In genomic region chr14:99226687-99227086, GRCh38 we compare ENCODE assay signal across 17 cellular contexts. TPM values are rescaled to one million over a fixed set of nuclear protein-coding genes. Genes with fewer than 3 reads are reported as not detected.
A peak's percentile ranks its signal among the peaks of the same experiment; 100 is the strongest.
DNase-seq lines count a peak whose midpoint lies in the region; ATAC-seq and TF ChIP-seq lines count a peak whose summit lies in the region.
"Had no signal": no experiment of that assay in that cellular context is flagged by ENCODE, and none has a peak within 500 bp of the region (broad histone marks: within the 10 kb centered on the region; RNA-seq: fewer than 3 reads in every experiment).

No MANE protein-coding gene starts in this region.

- H3K4me3 ChIP-seq in BLaER1 (no peak overlapping the region), mucosa of descending colon (no peak overlapping the region)
- H3K4me3 ChIP-seq: left ventricle myocardium inferior, psoas muscle, SJCRH30 had no signal

- peak overlapping the region; percentile 83 for H3K4me3 Mint-ChIP-seq in CD4-positive, alpha-beta T cell
- peak overlapping the region; percentile 47 for H3K4me3 Mint-ChIP-seq in activated T-helper 1 cell treated with anti-CD3 and anti-CD28 coated beads, Interleukin-12 subunit alpha, Interleukin-12 subunit beta, Interleukin-2, Interleukin-4 antibody, amounts not matched to agents 30 ng/mL and 10 ng/mL and 1 ng/mL, durations not matched to agents 14 hours and 24 hours and 36 hours

- intact Hi-C loops in CD4-positive, alpha-beta T cell (cut with DNase I, micrococcal nuclease), result loop anchor here in 1 of 2 experiments (2.0 kb wide), 1 partner anchor 16 kb away; no protein-coding TSS in a partner anchor
- intact Hi-C loops in activated T-helper 1 cell treated with anti-CD3 and anti-CD28 coated beads, Interleukin-12 subunit alpha, Interleukin-12 subunit beta, Interleukin-2, Interleukin-4 antibody, amounts not matched to agents 30 ng/mL and 10 ng/mL and 1 ng/mL, durations not matched to agents 14 hours and 24 hours and 36 hours (cut with micrococcal nuclease), result loop anchor here (2.0 kb wide), 1 partner anchor 34 kb away; no protein-coding TSS in a partner anchor
- intact Hi-C loops in mucosa of descending colon (cut with DNase I, micrococcal nuclease), result no loop called here

- H3K4me1 Mint-ChIP-seq in CD4-positive, alpha-beta T cell (ENCODE audit: low read depth), result peaks cover 97% of the 10 kb centered on the region
- H3K4me1 Mint-ChIP-seq in activated T-helper 1 cell treated with anti-CD3 and anti-CD28 coated beads, Interleukin-12 subunit alpha, Interleukin-12 subunit beta, Interleukin-2, Interleukin-4 antibody, amounts not matched to agents 30 ng/mL and 10 ng/mL and 1 ng/mL, durations not matched to agents 14 hours and 24 hours and 36 hours (ENCODE audit: low read depth), result peaks cover 93% of the 10 kb centered on the region

- peaks cover 96% of the 10 kb centered on the region for H3K36me3 Mint-ChIP-seq in CD4-positive, alpha-beta T cell (ENCODE audit: low read depth)
- peaks cover 47% of the 10 kb centered on the region for H3K36me3 Mint-ChIP-seq in activated T-helper 1 cell treated with anti-CD3 and anti-CD28 coated beads, Interleukin-12 subunit alpha, Interleukin-12 subunit beta, Interleukin-2, Interleukin-4 antibody, amounts not matched to agents 30 ng/mL and 10 ng/mL and 1 ng/mL, durations not matched to agents 14 hours and 24 hours and 36 hours (ENCODE audit: low read depth)

- POLR2A ChIA-PET in CD4-positive, alpha-beta T cell (lab: Charles Lee), result interaction anchor here (1.1 to 83.0 kb wide), 4 partner anchors 9 to 1059 kb away, joined by 3 to 4389 read pairs (median 2196); partner anchors contain the start of gene BCL11B

- H4K20me1 ChIP-seq in BLaER1, result peaks cover 99% of the 10 kb centered on the region

- H3K27ac Mint-ChIP-seq in CD4-positive, alpha-beta T cell, result peak overlapping the region; percentile 95
- peak overlapping the region; percentile 67 for H3K27ac Mint-ChIP-seq in activated T-helper 1 cell treated with anti-CD3 and anti-CD28 coated beads, Interleukin-12 subunit alpha, Interleukin-12 subunit beta, Interleukin-2, Interleukin-4 antibody, amounts not matched to agents 30 ng/mL and 10 ng/mL and 1 ng/mL, durations not matched to agents 14 hours and 24 hours and 36 hours

- ATAC-seq in CD4-positive, alpha-beta T cell (ENCODE audit: poor library complexity), result no peak
- ATAC-seq in mucosa of descending colon (peak; percentile 51), HG03520 (IDR thresholded peaks at IDR 0.05; ENCODE audit: unreplicated experiment) (no peak)
- ATAC-seq: psoas muscle had no signal

- no peak for DNase-seq in CD4-positive, alpha-beta T cell
- no peak for DNase-seq in activated T-helper 1 cell treated with anti-CD3 and anti-CD28 coated beads, Interleukin-12 subunit alpha, Interleukin-12 subunit beta, Interleukin-2, Interleukin-4 antibody, amounts not matched to agents 30 ng/mL and 10 ng/mL and 1 ng/mL, durations not matched to agents 14 hours and 24 hours and 36 hours (ENCODE audit: low spot score)
- no peak for DNase-seq in mucosa of descending colon
- no peak for DNase-seq in mesenteric fat pad (ENCODE audit: low spot score)
- DNase-seq in GM10266 (ENCODE audit: extremely low spot score), result no peak
- DNase-seq: left ventricle myocardium inferior; NCI-H1694 treated with DMSO at 0.1 percent for 48 hours; NCI-H2227 treated with DMSO at 0.1 percent for 48 hours; psoas muscle; SJCRH30; stimulated activated CD4-positive, alpha-beta T cell treated with anti-CD3 and anti-CD28 coated beads, Interleukin-2, amount 100 ng/mL, for 24 hours; stimulated activated naive CD4-positive, alpha-beta T cell; T1000; trophoblast cell had no signal

- H3K9me3 Mint-ChIP-seq in CD4-positive, alpha-beta T cell, result no peaks in the 10 kb centered on the region
- no peaks in the 10 kb centered on the region for H3K9me3 Mint-ChIP-seq in activated T-helper 1 cell treated with anti-CD3 and anti-CD28 coated beads, Interleukin-12 subunit alpha, Interleukin-12 subunit beta, Interleukin-2, Interleukin-4 antibody, amounts not matched to agents 30 ng/mL and 10 ng/mL and 1 ng/mL, durations not matched to agents 14 hours and 24 hours and 36 hours

- H3K9me3 ChIP-seq in BLaER1 (no peaks in the 10 kb centered on the region), mucosa of descending colon (no peaks in the 10 kb centered on the region)
- H3K9me3 ChIP-seq in CD4-positive, alpha-beta T cell (ENCODE audit: control insufficient read depth, low read length), result no peaks in the 10 kb centered on the region
- H3K9me3 ChIP-seq: left ventricle myocardium inferior, neutrophil, psoas muscle, SJCRH30 had no signal

- TF ChIP-seq CTCF in CD4-positive, alpha-beta T cell (IDR thresholded peaks at IDR 0.05), result no peak
- TF ChIP-seq CTCF in mucosa of descending colon (IDR thresholded peaks at IDR 0.05) (no peak), GM10266 (IDR thresholded peaks at IDR 0.05; ENCODE audit: control insufficient read depth, insufficient read depth, low read depth, missing control alignments) (no peak)

- H3K4me1 ChIP-seq in BLaER1 (peaks cover 51% of the 10 kb centered on the region), mucosa of descending colon (ENCODE audit: low read depth) (peaks cover 14% of the 10 kb centered on the region)
- H3K4me1 ChIP-seq: left ventricle myocardium inferior, psoas muscle, SJCRH30 had no signal

- no peaks in the 10 kb centered on the region for H3K27me3 ChIP-seq in BLaER1
- no peaks in the 10 kb centered on the region for H3K27me3 ChIP-seq in CD4-positive, alpha-beta T cell (ENCODE audit: control insufficient read depth, insufficient read depth, low read length)
- H3K27me3 ChIP-seq: SJCRH30 had no signal

- H3K27ac ChIP-seq in BLaER1, result no peak overlapping the region
- peak overlapping the region; percentile 97 for H3K27ac ChIP-seq in CD4-positive, alpha-beta T cell (ENCODE audit: low read depth, low read length)
- H3K27ac ChIP-seq: left ventricle myocardium inferior, neutrophil, psoas muscle, SJCRH30 had no signal

- H3K27me3 Mint-ChIP-seq in CD4-positive, alpha-beta T cell, result no peaks in the 10 kb centered on the region
- H3K27me3 Mint-ChIP-seq in activated T-helper 1 cell treated with anti-CD3 and anti-CD28 coated beads, Interleukin-12 subunit alpha, Interleukin-12 subunit beta, Interleukin-2, Interleukin-4 antibody, amounts not matched to agents 30 ng/mL and 10 ng/mL and 1 ng/mL, durations not matched to agents 14 hours and 24 hours and 36 hours (ENCODE audit: insufficient read depth), result no peaks in the 10 kb centered on the region

- H3K4me2 ChIP-seq in BLaER1, result 0 out of 2 replicates have a peak overlapping the region, but pooled peaks have one; percentile 22

- no peak overlapping the region for H3K9ac ChIP-seq in BLaER1

- H3K36me3 ChIP-seq in BLaER1 (peaks cover 47% of the 10 kb centered on the region), mucosa of descending colon (ENCODE audit: low read depth) (no peaks in the 10 kb centered on the region)
- H3K36me3 ChIP-seq: left ventricle myocardium inferior, neutrophil, SJCRH30 had no signal

- CTCF ChIA-PET in CD4-positive, alpha-beta T cell (lab: Charles Lee), result interaction anchor here (1.2 to 14.7 kb wide), 7 partner anchors 9 to 46 kb away, joined by 3 to 179 read pairs (median 4); partner anchors contain the start of gene BCL11B

RNA-seq across cellular contexts. Expression of gene BCL11B, which starts 45.3 kb away (rescaled TPM):
- 100 to 1,000 TPM; 244 to 254 TPM for total RNA-seq in CD4-positive, alpha-beta T cell
- 43.5 and 45.4 TPM in 2 replicates for total RNA-seq in activated T-helper 1 cell treated with anti-CD3 and anti-CD28 coated beads, Interleukin-12 subunit alpha, Interleukin-12 subunit beta, Interleukin-2, Interleukin-4 antibody, amounts not matched to agents 30 ng/mL and 10 ng/mL and 1 ng/mL, durations not matched to agents 14 hours and 24 hours and 36 hours
- total RNA-seq in mucosa of descending colon (1 to 10 TPM; 2.5 to 5.6 (median 4.9) TPM), mesenteric fat pad (0.67 TPM)
